Comparison of ENCODE assay signal across 8 cellular contexts in genomic region chr3:16514021-16514700, GRCh38. TPM values are rescaled to one million over a fixed set of nuclear protein-coding genes. Genes with fewer than 3 reads are reported as not detected.
A peak's percentile ranks its signal among the peaks of the same experiment; 100 is the strongest.
DNase-seq lines count a peak whose midpoint lies in the region; ATAC-seq, FAIRE-seq and TF ChIP-seq lines count a peak whose summit lies in the region.

No MANE protein-coding gene starts in this region.

- in situ Hi-C loops in HepG2 (cut with HindIII; ENCODE audit: extremely low pct_ligation_motif_present, low pct_unique_long_range_greater_than_20kb) = loop anchor here (10.0 kb wide), 1 partner anchor 219 kb away; no protein-coding TSS in a partner anchor

- H3K4me2 ChIP-seq in HepG2 (ENCODE audit: low read depth, low read length) = peak overlapping the region; percentile 49

- CTCF ChIA-PET in activated CD4-positive, alpha-beta T cell treated with anti-CD3 and anti-CD28 coated beads, Interleukin-2, amount 10 ng/mL, durations not matched to agents 7 days and 5 days (lab: Charles Lee) = no interaction called here
- CTCF ChIA-PET in HepG2 (lab: Yijun Ruan, JAX; ENCODE audit: low intra/inter-chr PET ratio, low total read pairs) = no interaction called here

- POLR2A ChIA-PET in activated CD4-positive, alpha-beta T cell treated with anti-CD3 and anti-CD28 coated beads, Interleukin-2, amount 10 ng/mL, durations not matched to agents 7 days and 5 days (lab: Charles Lee) = no interaction called here
- POLR2A ChIA-PET in HepG2 (lab: Yijun Ruan, JAX) = no interaction called here

- H3K4me3 ChIP-seq in HepG2 (replicated peaks in 1 of 3; ENCODE audit: insufficient read depth in 1 of 3, low read depth in 2 of 3, low read length in 3 of 3) = peak overlapping the region in 2 of 3 experiments; percentile 16 to 65; a peak in 1 of 6 replicates
- H3K4me3 ChIP-seq in thoracic aorta = peak overlapping the region; percentile 96

- TF ChIP-seq EP300 in HepG2 (IDR thresholded peaks at IDR 0.05; ENCODE audit: low read depth in 2 of 2, low read length in 2 of 2) = no peak
- TF ChIP-seq EP300 in HepG2 (CRISPR knock-in tag; IDR thresholded peaks at IDR 0.05; ENCODE audit: borderline replicate concordance) = no peak

- FAIRE-seq in HepG2 (lab: Jason Lieb, UNC) = no peak

- no peak for DNase-seq in activated CD4-positive, alpha-beta T cell treated with anti-CD3 and anti-CD28 coated beads, Interleukin-2, amount 10 ng/mL, durations not matched to agents 7 days and 5 days
- DNase-seq in activated CD4-positive, alpha-beta T cell treated with anti-CD3 and anti-CD28 coated beads for 4 hours = no peak
- DNase-seq in activated naive CD8-positive, alpha-beta T cell treated with anti-CD3 and anti-CD28 coated beads, Interleukin-2, amount 50 U/mL, for 24 hours = no peak
- DNase-seq in HepG2 (ENCODE audit: low spot score) (no peak), thoracic aorta (ENCODE audit: low spot score) (no peak), hippocampal formation (lab: John Stamatoyannopoulos, UW) (no peak), mucosa of gallbladder (ENCODE audit: low spot score) (no peak)

- no peaks in the 10 kb centered on the region for H3K36me3 ChIP-seq in HepG2 (replicated peaks in 1 of 2; ENCODE audit: control insufficient read depth in 1 of 2, insufficient read depth in 2 of 2, low read length in 2 of 2)
- no peaks in the 10 kb centered on the region for H3K36me3 ChIP-seq in thoracic aorta

- WGBS in HepG2 (ENCODE audit: low lambda C conversion rate) = 29% methylated on average over 9 of the region's 9 CpGs

- no peaks in the 10 kb centered on the region for H3K27me3 Mint-ChIP-seq in activated CD4-positive, alpha-beta T cell treated with anti-CD3 and anti-CD28 coated beads, Interleukin-2, amount 10 ng/mL, durations not matched to agents 7 days and 5 days
- H3K27me3 Mint-ChIP-seq in activated naive CD8-positive, alpha-beta T cell treated with anti-CD3 and anti-CD28 coated beads, Interleukin-2, amount 50 U/mL, for 24 hours = no peaks in the 10 kb centered on the region

- peak overlapping the region; percentile 97 for H3K4me3 Mint-ChIP-seq in activated CD4-positive, alpha-beta T cell treated with anti-CD3 and anti-CD28 coated beads, Interleukin-2, amount 10 ng/mL, durations not matched to agents 7 days and 5 days
- peak overlapping the region; percentile 98 for H3K4me3 Mint-ChIP-seq in activated naive CD8-positive, alpha-beta T cell treated with anti-CD3 and anti-CD28 coated beads, Interleukin-2, amount 50 U/mL, for 24 hours

- H3K9ac ChIP-seq in HepG2 (ENCODE audit: insufficient read depth, low read depth, low read length) = no peak overlapping the region

- TF ChIP-seq RAD21 in HepG2 (CRISPR knock-in tag; IDR thresholded peaks at IDR 0.05) = no peak

- H3K27me3 ChIP-seq in HepG2 (ENCODE audit: control insufficient read depth in 1 of 2, insufficient read depth in 2 of 2, low read length in 2 of 2) (peaks cover 3 to 53% of the 10 kb centered on the region in 2 experiments), thoracic aorta (replicated peaks; ENCODE audit: insufficient read depth) (no peaks in the 10 kb centered on the region)

- peaks cover 12% of the 10 kb centered on the region for H3K9me3 Mint-ChIP-seq in activated CD4-positive, alpha-beta T cell treated with anti-CD3 and anti-CD28 coated beads, Interleukin-2, amount 10 ng/mL, durations not matched to agents 7 days and 5 days
- H3K9me3 Mint-ChIP-seq in activated naive CD8-positive, alpha-beta T cell treated with anti-CD3 and anti-CD28 coated beads, Interleukin-2, amount 50 U/mL, for 24 hours = peaks cover 13% of the 10 kb centered on the region

- intact Hi-C loops in HepG2 (cut with micrococcal nuclease; ENCODE audit: unreplicated experiment) = no loop called here

- H3K27ac Mint-ChIP-seq in activated CD4-positive, alpha-beta T cell treated with anti-CD3 and anti-CD28 coated beads, Interleukin-2, amount 10 ng/mL, durations not matched to agents 7 days and 5 days = peak overlapping the region; percentile 89
- peak overlapping the region; percentile 92 for H3K27ac Mint-ChIP-seq in activated naive CD8-positive, alpha-beta T cell treated with anti-CD3 and anti-CD28 coated beads, Interleukin-2, amount 50 U/mL, for 24 hours

- H3K4me1 ChIP-seq in HepG2 (ENCODE audit: insufficient read depth, low read length) (0 out of 2 replicates have a peak, but pooled peaks cover 7% of the 10 kb centered on the region), thoracic aorta (ENCODE audit: control insufficient read depth in 1 of 2, low read depth in 2 of 2) (peaks cover 34 to 55% of the 10 kb centered on the region in 2 donors)

- H2AFZ ChIP-seq in HepG2 (ENCODE audit: low read length) = no peak overlapping the region

- TF ChIP-seq CTCF in HepG2 (CRISPR knock-in tag; IDR thresholded peaks at IDR 0.05) = no peak
- no peak for TF ChIP-seq CTCF in thoracic aorta (IDR thresholded peaks at IDR 0.05)

- ATAC-seq in activated naive CD8-positive, alpha-beta T cell treated with anti-CD3 and anti-CD28 coated beads, Interleukin-2, amount 50 U/mL, for 24 hours = no peak
- no peak for ATAC-seq in HepG2
- ATAC-seq in thoracic aorta (ENCODE audit: insufficient number of reproducible peaks, low FRiP score, low read depth) = no peak
- no peak for ATAC-seq in HG02571 (IDR thresholded peaks at IDR 0.05; ENCODE audit: unreplicated experiment)

- no peaks in the 10 kb centered on the region for H4K20me1 ChIP-seq in HepG2 (ENCODE audit: insufficient read depth, low read length)

- H3K36me3 Mint-ChIP-seq in activated CD4-positive, alpha-beta T cell treated with anti-CD3 and anti-CD28 coated beads, Interleukin-2, amount 10 ng/mL, durations not matched to agents 7 days and 5 days (ENCODE audit: low read depth) = peaks cover 20% of the 10 kb centered on the region
- H3K36me3 Mint-ChIP-seq in activated naive CD8-positive, alpha-beta T cell treated with anti-CD3 and anti-CD28 coated beads, Interleukin-2, amount 50 U/mL, for 24 hours (ENCODE audit: low read depth) = peaks cover 27% of the 10 kb centered on the region

- BruUV-seq in HepG2 (replicated peaks; lab: Mats Ljungman, UMichigan) = no TSS peak

- H3K27ac ChIP-seq in HepG2 (ENCODE audit: extremely low read length, insufficient read depth, low read length) (no peak overlapping the region), thoracic aorta (peak overlapping the region; percentile 54 to 86)

- no peak for TF ChIP-seq POLR2A in HepG2 (IDR thresholded peaks at IDR 0.05; ENCODE audit: insufficient read depth in 1 of 2, low read depth in 2 of 2, low read length in 2 of 2)

- H3K4me1 Mint-ChIP-seq in activated CD4-positive, alpha-beta T cell treated with anti-CD3 and anti-CD28 coated beads, Interleukin-2, amount 10 ng/mL, durations not matched to agents 7 days and 5 days = peaks cover 64% of the 10 kb centered on the region
- peaks cover 83% of the 10 kb centered on the region for H3K4me1 Mint-ChIP-seq in activated naive CD8-positive, alpha-beta T cell treated with anti-CD3 and anti-CD28 coated beads, Interleukin-2, amount 50 U/mL, for 24 hours

- H3K9me3 ChIP-seq in HepG2 (ENCODE audit: low read length) (no peaks in the 10 kb centered on the region), thoracic aorta (no peaks in the 10 kb centered on the region)

- H3K79me2 ChIP-seq in HepG2 (ENCODE audit: insufficient read depth, low read length) = no peaks in the 10 kb centered on the region

TF ChIP-seq in HepG2, 621 proteins besides CTCF, POLR2A, EP300 and RAD21 (continues in another document):
- TF ChIP-seq GATA4 (IDR thresholded peaks at IDR 0.05; ENCODE audit: borderline replicate concordance, low read depth) = no peak
- TF ChIP-seq SP4 (CRISPR knock-in tag; IDR thresholded peaks at IDR 0.05) = no peak

RNA-seq across cellular contexts. Expression of gene RFTN1, which starts 0.7 kb away (rescaled TPM):
- 10 to 100 TPM; 57.3 to 57.9 TPM for total RNA-seq in activated CD4-positive, alpha-beta T cell treated with anti-CD3 and anti-CD28 coated beads, Interleukin-2, amount 10 ng/mL, durations not matched to agents 7 days and 5 days
- total RNA-seq in HepG2 (2016; rRNA removed; fragmentation: Illumina TruSeq; extraction: Trizol) (not detected in 2 replicates), thoracic aorta (100 to 1,000 TPM in 1 of 2 donors, 10 to 100 TPM in 1; 69.7 to 108 TPM), mucosa of gallbladder (11.4 TPM)
- 0.40 TPM in 1 of 2 replicates, not detected in the other for total RNA-seq in HepG2 (2016; cell fraction: cytosol; rRNA removed; fragmentation: Illumina TruSeq; extraction: Trizol; ENCODE audit: low read depth)
- total RNA-seq in HepG2 (2016; cell fraction: insoluble cytoplasmic fraction; rRNA removed; fragmentation: Illumina TruSeq; extraction: Trizol) = not detected in 2 replicates
- not detected in 2 replicates for total RNA-seq in HepG2 (2016; cell fraction: membrane; rRNA removed; fragmentation: Illumina TruSeq; extraction: Trizol)
- not detected in 2 replicates for total RNA-seq in HepG2 (2016; cell fraction: nucleus; rRNA removed; fragmentation: Illumina TruSeq; extraction: Trizol)
- polyA plus RNA-seq in HepG2 (2011; rRNA removed) = 0.24 TPM in 1 of 2 replicates, not detected in the other
- 0.08 and 0.22 TPM in 2 replicates for polyA plus RNA-seq in HepG2 (2011; cell fraction: cytosol; rRNA removed)
- 0.23 and 0.29 TPM in 2 replicates for polyA plus RNA-seq in HepG2 (2011; cell fraction: nucleus; rRNA removed)
- polyA plus RNA-seq in HepG2 (2012) = 0.30 and 0.35 TPM in 2 replicates
- polyA plus RNA-seq in HepG2 (2016; cell fraction: cytosol; fragmentation: Illumina TruSeq; extraction: Trizol; ENCODE audit: low read depth) = not detected in 2 replicates
- not detected in 2 replicates for polyA plus RNA-seq in HepG2 (2016; cell fraction: insoluble cytoplasmic fraction; fragmentation: Illumina TruSeq; extraction: Trizol; ENCODE audit: low read depth)
- polyA plus RNA-seq in HepG2 (2016; cell fraction: membrane; fragmentation: Illumina TruSeq; extraction: Trizol; ENCODE audit: low read depth) = not detected in 2 replicates
- polyA plus RNA-seq in HepG2 (2016; cell fraction: nucleus; fragmentation: Illumina TruSeq; extraction: Trizol; ENCODE audit: insufficient read depth, low read depth) = not detected in 2 replicates
- polyA minus RNA-seq in HepG2 (2011; rRNA and poly(A)+ RNA removed; ENCODE audit: low replicate concordance) = 0.12 TPM in 1 of 2 replicates, not detected in the other
- polyA minus RNA-seq in HepG2 (2011; cell fraction: cytosol; rRNA and poly(A)+ RNA removed) = not detected in 2 replicates
- polyA minus RNA-seq in HepG2 (2011; cell fraction: nucleus; rRNA and poly(A)+ RNA removed) = not detected in 2 replicates
